Comparison of ENCODE assay signal across 8 cellular contexts in genomic region chr6:16239090-16239797, GRCh38. TPM values are rescaled to one million over a fixed set of nuclear protein-coding genes. Genes with fewer than 3 reads are reported as not detected.
DNase-seq lines count a peak whose midpoint lies in the region; ATAC-seq and TF ChIP-seq lines count a peak whose summit lies in the region.

No MANE protein-coding gene starts in this region.

- intact Hi-C loops in thyroid gland (cut with DNase I) = no loop called here

- peak; percentile 21 for DNase-seq in GM06990 (ENCODE audit: extremely low read depth, insufficient read length)
- peak; percentile 69 to 80 for DNase-seq in erythroblast (lab: John Stamatoyannopoulos, UW)
- DNase-seq in mesothelial cell of epicardium (ENCODE audit: low spot score in 2 of 2, unreplicated experiment in 2 of 2) = no peak
- DNase-seq in thyroid gland = peak; percentile 56 to 69
- no peak for DNase-seq in NCI-H1436 treated with DMSO at 0.1 percent for 48 hours (lab: John Stamatoyannopoulos, UW)

- no peak for ATAC-seq in GM21737 (IDR thresholded peaks at IDR 0.05; ENCODE audit: unreplicated experiment)

- H3K27ac Mint-ChIP-seq in IgD-negative memory B cell = peak overlapping the region in 2 of 3 donors; percentile 33 to 53
- H3K27ac Mint-ChIP-seq in mesothelial cell of epicardium = peak overlapping the region; percentile 37

- H3K36me3 Mint-ChIP-seq in IgD-negative memory B cell (no peaks in the 10 kb centered on the region), mesothelial cell of epicardium (no peaks in the 10 kb centered on the region)

- TF ChIP-seq POLR2A in erythroblast (IDR thresholded peaks at IDR 0.05; ENCODE audit: low read length) (peak; percentile 88), thyroid gland (IDR thresholded peaks at IDR 0.05) (peak in 1 of 2 donors; percentile 13)

- peak overlapping the region; percentile 22 to 38 (median 34) for H3K27ac ChIP-seq in thyroid gland

- peaks cover 36% of the 10 kb centered on the region for H3K27me3 Mint-ChIP-seq in IgD-negative memory B cell
- peaks cover 13% of the 10 kb centered on the region for H3K27me3 Mint-ChIP-seq in mesothelial cell of epicardium (ENCODE audit: low read depth)

- no peaks in the 10 kb centered on the region for H3K36me3 ChIP-seq in GM06990 (ENCODE audit: control insufficient read depth, insufficient read depth, low read length)
- H3K36me3 ChIP-seq in thyroid gland = no peaks in the 10 kb centered on the region

- H3K4me3 Mint-ChIP-seq in IgD-negative memory B cell = peak overlapping the region; percentile 84 to 97 (median 94)
- H3K4me3 Mint-ChIP-seq in mesothelial cell of epicardium = peak overlapping the region; percentile 83

- H3K4me1 ChIP-seq in thyroid gland = peaks cover under 1 to 14% of the 10 kb centered on the region in 2 donors

- H3K27me3 ChIP-seq in GM06990 (replicated peaks; ENCODE audit: control insufficient read depth, insufficient read depth, low read length) (no peaks in the 10 kb centered on the region), thyroid gland (no peaks in the 10 kb centered on the region)

- WGBS in thyroid gland, 2 donors = 11 to 16% methylated on average over 24 to 25 of the region's 27 CpGs

- H3K9me3 ChIP-seq in thyroid gland = no peaks in the 10 kb centered on the region

- H3K4me1 Mint-ChIP-seq in IgD-negative memory B cell (peaks cover 16 to 21% (median 18%) of the 10 kb centered on the region in 3 donors), mesothelial cell of epicardium (peaks cover 36% of the 10 kb centered on the region)

- TF ChIP-seq CTCF in GM06990 (IDR thresholded peaks at IDR 0.05; ENCODE audit: insufficient read depth, low read length, poor library complexity, severe bottlenecking) = no peak
- no peak for TF ChIP-seq CTCF in WI38 (IDR thresholded peaks at IDR 0.05; ENCODE audit: low read depth, low read length)
- TF ChIP-seq CTCF in mesothelial cell of epicardium (IDR thresholded peaks at IDR 0.05; ENCODE audit: unreplicated experiment) = no peak
- peak in 3 of 6 experiments; percentile 15 to 32 (median 26) for TF ChIP-seq CTCF in thyroid gland (IDR thresholded peaks at IDR 0.05)

- no peaks in the 10 kb centered on the region for H3K9me3 Mint-ChIP-seq in IgD-negative memory B cell
- no peaks in the 10 kb centered on the region for H3K9me3 Mint-ChIP-seq in mesothelial cell of epicardium

- H3K4me3 ChIP-seq in GM06990 (replicated peaks; ENCODE audit: low read depth, low read length) (peak overlapping the region; percentile 58), WI38 (ENCODE audit: low read depth, low read length) (peak overlapping the region; percentile 70), thyroid gland (replicated peaks in 1 of 3) (peak overlapping the region; percentile 63 to 82 (median 71))

RNA-seq across cellular contexts. Expression of gene GMPR, which starts 0.9 kb away (rescaled TPM):
- polyA plus RNA-seq in IgD-negative memory B cell = 1.3 TPM
- 4.0 to 5.2 TPM (median 4.3 TPM) in 3 replicates for total RNA-seq in mesothelial cell of epicardium
- total RNA-seq in thyroid gland = 10 to 100 TPM in 1 of 4 donors, 1 to 10 TPM in 3; 2.8 to 10.8 (median 3.3) TPM

Comparison
In these comparisons a context has a peak if more than half of its experiments do, and no peak if none do; other contexts are left out.
1. DNase-seq: peak in GM06990 (single experiment), erythroblast (2 of 2) and thyroid gland (2 of 2); none in mesothelial cell of epicardium (0 of 2) and NCI-H1436 treated with DMSO at 0.1 percent for 48 hours (single experiment).
2. Peak in every context shown above with its lines, with median percentiles within 50 percentile points of each other: H3K4me3 ChIP-seq.